ENCODE assay signal across 21 cellular contexts in the genomic region with DNA sequence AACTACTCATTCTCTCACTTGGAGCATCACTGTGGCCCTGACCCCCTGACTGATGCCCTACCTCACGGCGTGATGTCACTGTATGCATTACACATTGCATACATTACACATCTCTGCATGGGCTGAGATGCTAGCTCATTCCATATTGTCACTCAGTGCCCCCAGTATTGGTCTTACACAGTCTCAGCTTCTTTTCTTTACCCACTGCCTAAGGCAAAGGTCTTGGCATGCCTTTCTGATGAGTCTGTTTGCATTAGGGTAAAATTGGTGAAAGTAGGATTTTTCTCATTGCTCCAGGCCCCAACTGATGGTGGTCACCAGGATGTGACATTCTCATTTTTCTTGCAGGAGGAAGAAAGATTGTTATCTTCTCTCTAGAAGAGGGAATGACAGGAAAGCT.
DNase-seq lines count a peak whose midpoint lies in the region; ATAC-seq, FAIRE-seq and TF ChIP-seq lines count a peak whose summit lies in the region.
"Had no signal": no experiment of that assay in that cellular context is flagged by ENCODE, and none has a peak within 500 bp of the region (broad histone marks: within the 10 kb centered on the region; RNA-seq: fewer than 3 reads in every experiment).

No MANE protein-coding gene starts in this region.

- no peaks in the 10 kb centered on the region for H3K36me3 ChIP-seq in IMR-90 (ENCODE audit: control insufficient read depth, insufficient read depth, low read length)
- no peaks in the 10 kb centered on the region for H3K36me3 ChIP-seq in astrocyte (ENCODE audit: insufficient read depth, low read length)
- no peaks in the 10 kb centered on the region for H3K36me3 ChIP-seq in mesodermal cell (ENCODE audit: control insufficient read depth, insufficient read depth, low read length)
- H3K36me3 ChIP-seq: MG63 had no signal

- TF ChIP-seq RAD21 in IMR-90 (IDR thresholded peaks at IDR 0.05; ENCODE audit: low read length) = no peak

- H2AK5ac ChIP-seq in IMR-90 (ENCODE audit: low read depth, low read length) = no peak overlapping the region

- no peak overlapping the region for H3K4me2 ChIP-seq in IMR-90 (ENCODE audit: low read depth, low read length)
- no peak overlapping the region for H3K4me2 ChIP-seq in astrocyte (ENCODE audit: low read length)
- H3K4me2 ChIP-seq: A549, SK-N-SH had no signal

- H3K79me1 ChIP-seq in IMR-90 (ENCODE audit: low read depth in 1 of 2, low read length in 2 of 2) = no peaks in the 10 kb centered on the region

- dilution Hi-C loops in IMR-90 (cut with HindIII; ENCODE audit: low sequenced_read_pairs, unreplicated experiment) = no loop called here

- ATAC-seq in IMR-90 (ENCODE audit: low read depth) (peak; percentile 35), GM19324 (IDR thresholded peaks at IDR 0.05; ENCODE audit: low FRiP score, unreplicated experiment) (no peak)
- ATAC-seq: A549, HCT116, Right ventricle myocardium inferior had no signal

- in situ Hi-C loops in IMR-90 (cut with MboI; ENCODE audit: low sequenced_read_pairs) = no loop called here

- H3K23ac ChIP-seq in IMR-90 (ENCODE audit: low read depth, low read length) = no peak overlapping the region

- H2BK20ac ChIP-seq in IMR-90 (ENCODE audit: low read depth, low read length) = no peak overlapping the region

- H4K20me1 ChIP-seq in IMR-90 (ENCODE audit: insufficient read depth, low read length) = no peaks in the 10 kb centered on the region
- no peaks in the 10 kb centered on the region for H4K20me1 ChIP-seq in astrocyte (ENCODE audit: insufficient read depth, low read length)

- no peak overlapping the region for H3K4me3 Mint-ChIP-seq in astrocyte (ENCODE audit: unreplicated experiment)
- no peak overlapping the region for H3K4me3 Mint-ChIP-seq in activated CD4-positive, alpha-beta memory T cell treated with anti-CD3 and anti-CD28 coated beads for 36 hours
- H3K4me3 Mint-ChIP-seq: CD14-positive monocyte had no signal

- H3K9me3 ChIP-seq in IMR-90 (ENCODE audit: control insufficient read depth, insufficient read depth, low read length) = no peaks in the 10 kb centered on the region
- no peaks in the 10 kb centered on the region for H3K9me3 ChIP-seq in astrocyte (ENCODE audit: insufficient read depth, low read depth, low read length)
- no peaks in the 10 kb centered on the region for H3K9me3 ChIP-seq in mesodermal cell (ENCODE audit: control insufficient read depth, low read length)
- H3K9me3 ChIP-seq: A549, MG63, SK-N-SH had no signal

- no peak overlapping the region for H2AK9ac ChIP-seq in IMR-90 (replicated peaks; ENCODE audit: low read depth, low read length, poor library complexity)

- WGBS in IMR-90 (ENCODE audit: extremely low coverage in 2 of 2, insufficient read length in 1 of 2), 2 experiments = no CpG with 5 or more reads among the region's 2 CpGs
- WGBS in mesodermal cell (ENCODE audit: insufficient coverage in 2 of 2), 2 experiments = 88 to 92% methylated on average over 2 of the region's 2 CpGs

- intact Hi-C loops in IMR-90 (cut with micrococcal nuclease) = no loop called here
- intact Hi-C loops in activated CD4-positive, alpha-beta memory T cell treated with anti-CD3 and anti-CD28 coated beads for 36 hours (cut with micrococcal nuclease) = no loop called here

- no peak overlapping the region for H2BK120ac ChIP-seq in IMR-90 (ENCODE audit: low read depth, low read length)

- no peak overlapping the region for H3K14ac ChIP-seq in IMR-90 (replicated peaks; ENCODE audit: low read depth, low read length)

- H2BK15ac ChIP-seq in IMR-90 (ENCODE audit: low read depth, low read length) = no peak overlapping the region

- H3K56ac ChIP-seq in IMR-90 (ENCODE audit: extremely low read depth, insufficient read depth, low read length) = no peak overlapping the region

- H3K4me1 Mint-ChIP-seq in astrocyte (ENCODE audit: low read depth, unreplicated experiment) = peaks cover 11% of the 10 kb centered on the region
- no peaks in the 10 kb centered on the region for H3K4me1 Mint-ChIP-seq in activated CD4-positive, alpha-beta memory T cell treated with anti-CD3 and anti-CD28 coated beads for 36 hours (ENCODE audit: low read depth)

- H3K4me1 ChIP-seq in IMR-90 (ENCODE audit: control insufficient read depth, insufficient read depth, low read length) (peaks cover 2% of the 10 kb centered on the region; the same call in 1 of the 2 replicates), astrocyte (ENCODE audit: insufficient read depth, low read length) (peaks cover 11% of the 10 kb centered on the region), mesodermal cell (ENCODE audit: control insufficient read depth, insufficient read depth, low read length, poor library complexity, severe bottlenecking) (peaks cover 10% of the 10 kb centered on the region)
- H3K4me1 ChIP-seq: A549 had no signal

- H3K9me1 ChIP-seq in IMR-90 (ENCODE audit: insufficient read depth, low read length) = no peaks in the 10 kb centered on the region

- H3K27me3 Mint-ChIP-seq in astrocyte (ENCODE audit: low read depth, unreplicated experiment) = peaks cover 2% of the 10 kb centered on the region
- no peaks in the 10 kb centered on the region for H3K27me3 Mint-ChIP-seq in activated CD4-positive, alpha-beta memory T cell treated with anti-CD3 and anti-CD28 coated beads for 36 hours

- no peak overlapping the region for H3K4ac ChIP-seq in IMR-90 (ENCODE audit: low read depth, low read length)

- TF ChIP-seq CTCF in IMR-90 (conservative IDR thresholded peaks at IDR 0.05; ENCODE audit: low read depth, low read length) = no peak
- TF ChIP-seq CTCF in astrocyte (IDR thresholded peaks at IDR 0.05; ENCODE audit: insufficient read depth, low read depth, low read length) = no peak

- H2BK5ac ChIP-seq in IMR-90 (ENCODE audit: low read depth, low read length, poor library complexity, severe bottlenecking) = no peak overlapping the region

- peaks cover 4% of the 10 kb centered on the region for H3K36me3 Mint-ChIP-seq in astrocyte (ENCODE audit: low read depth, unreplicated experiment)
- no peaks in the 10 kb centered on the region for H3K36me3 Mint-ChIP-seq in activated CD4-positive, alpha-beta memory T cell treated with anti-CD3 and anti-CD28 coated beads for 36 hours
- H3K36me3 Mint-ChIP-seq: CD14-positive monocyte had no signal

- H3K9ac ChIP-seq in IMR-90 (ENCODE audit: low read depth, low read length) = no peak overlapping the region
- no peak overlapping the region for H3K9ac ChIP-seq in astrocyte (ENCODE audit: low read length)
- H3K9ac ChIP-seq: SK-N-SH had no signal

- POLR2A ChIA-PET in IMR-90 (lab: Charles Lee; ENCODE audit: unreplicated experiment) = no interaction called here
- POLR2A ChIA-PET in activated CD4-positive, alpha-beta memory T cell treated with anti-CD3 and anti-CD28 coated beads for 36 hours (lab: Charles Lee) = no interaction called here

- H4K91ac ChIP-seq in IMR-90 (ENCODE audit: insufficient read depth, low read depth, low read length) = no peak overlapping the region

- no peak overlapping the region for H3K18ac ChIP-seq in IMR-90 (ENCODE audit: low read depth, low read length)

- no peak overlapping the region for H2AFZ ChIP-seq in IMR-90 (replicated peaks; ENCODE audit: low read length, poor library complexity)
- H2AFZ ChIP-seq in astrocyte (ENCODE audit: low read depth, low read length) = no peak overlapping the region

- DNase-seq in EH (ENCODE audit: low read depth) = peak; percentile 8
- DNase-seq in IMR-90 = peak; percentile 10
- DNase-seq in astrocyte (ENCODE audit: low read depth) = peak; percentile 67
- no peak for DNase-seq in activated CD4-positive, alpha-beta memory T cell treated with anti-CD3 and anti-CD28 coated beads for 36 hours
- no peak for DNase-seq in stimulated activated CD4-positive, alpha-beta T cell treated with anti-CD3 and anti-CD28 coated beads, Interleukin-2, amount 100 ng/mL, for 48 hours
- no peak for DNase-seq in stimulated activated CD4-positive, alpha-beta T cell treated with anti-CD3 and anti-CD28 coated beads, Interleukin-1b, Interleukin-23, amount 100 ng/mL, for 48 hours
- DNase-seq: Calu3, KG1, MG63, NCI-H1092 treated with DMSO at 0.1 percent for 48 hours, NCI-H1694, NCI-H2107, NCI-H345, NCI-H69, SK-N-SH had no signal

- peaks cover 2% of the 10 kb centered on the region; the same call in 1 of the 2 replicates for H3K27me3 ChIP-seq in IMR-90 (ENCODE audit: control insufficient read depth, insufficient read depth, low read length)
- H3K27me3 ChIP-seq in astrocyte (ENCODE audit: insufficient read depth, low read length) = no peaks in the 10 kb centered on the region
- H3K27me3 ChIP-seq: MG63 had no signal

- H3K79me2 ChIP-seq in astrocyte (ENCODE audit: insufficient read depth, low read length) = no peaks in the 10 kb centered on the region

- BruUV-seq in IMR-90 (replicated peaks; lab: Mats Ljungman, UMichigan) = no TSS peak

- no peak overlapping the region for H3K4me3 ChIP-seq in IMR-90 (ENCODE audit: insufficient read depth, low read depth, low read length)
- H3K4me3 ChIP-seq in astrocyte (ENCODE audit: insufficient read depth, low read depth, low read length) = no peak overlapping the region
- no peak overlapping the region for H3K4me3 ChIP-seq in mesodermal cell (ENCODE audit: extremely low read depth, insufficient read depth, low read length, poor library complexity, severe bottlenecking)
- H3K4me3 ChIP-seq: A549, MG63 had no signal

- peak overlapping the region; percentile 44 for H3K27ac Mint-ChIP-seq in astrocyte (ENCODE audit: unreplicated experiment)
- H3K27ac Mint-ChIP-seq in activated CD4-positive, alpha-beta memory T cell treated with anti-CD3 and anti-CD28 coated beads for 36 hours = no peak overlapping the region
- H3K27ac Mint-ChIP-seq: CD14-positive monocyte had no signal

- H4K8ac ChIP-seq in IMR-90 (ENCODE audit: low read depth in 2 of 2, low read length in 2 of 2) = no peak overlapping the region

- H3K9me3 Mint-ChIP-seq in astrocyte (ENCODE audit: unreplicated experiment) = no peaks in the 10 kb centered on the region
- H3K9me3 Mint-ChIP-seq in activated CD4-positive, alpha-beta memory T cell treated with anti-CD3 and anti-CD28 coated beads for 36 hours = no peaks in the 10 kb centered on the region

- FAIRE-seq in astrocyte (lab: Jason Lieb, UNC) = no peak
- FAIRE-seq: A549 had no signal

- CTCF ChIA-PET in IMR-90 (lab: Yijun Ruan, JAX) = no interaction called here
- CTCF ChIA-PET in activated CD4-positive, alpha-beta memory T cell treated with anti-CD3 and anti-CD28 coated beads for 36 hours (lab: Charles Lee) = no interaction called here

- H4K5ac ChIP-seq in IMR-90 (ENCODE audit: low read depth, low read length) = no peak overlapping the region

- no peak for TF ChIP-seq POLR2A in IMR-90 (IDR thresholded peaks at IDR 0.05; ENCODE audit: low read depth, low read length)

- H3K27ac ChIP-seq in IMR-90 (ENCODE audit: insufficient read depth, low read length) (no peak overlapping the region), astrocyte (ENCODE audit: low read depth, low read length) (no peak overlapping the region), mesodermal cell (ENCODE audit: low read depth, low read length, severe bottlenecking) (peak overlapping the region; percentile 57)
- H3K27ac ChIP-seq: A549 had no signal

Comparison
In these comparisons a context has a peak if more than half of its experiments do, and no peak if none do; other contexts are left out.
1. DNase-seq: peak in EH (single experiment), IMR-90 (single experiment) and astrocyte (single experiment); none in activated CD4-positive, alpha-beta memory T cell treated with anti-CD3 and anti-CD28 coated beads for 36 hours (single experiment), stimulated activated CD4-positive, alpha-beta T cell treated with anti-CD3 and anti-CD28 coated beads, Interleukin-2, amount 100 ng/mL, for 48 hours (0 of 2) and stimulated activated CD4-positive, alpha-beta T cell treated with anti-CD3 and anti-CD28 coated beads, Interleukin-1b, Interleukin-23, amount 100 ng/mL, for 48 hours (single experiment).